ENCODE assay signal across 8 cellular contexts in the genomic region with DNA sequence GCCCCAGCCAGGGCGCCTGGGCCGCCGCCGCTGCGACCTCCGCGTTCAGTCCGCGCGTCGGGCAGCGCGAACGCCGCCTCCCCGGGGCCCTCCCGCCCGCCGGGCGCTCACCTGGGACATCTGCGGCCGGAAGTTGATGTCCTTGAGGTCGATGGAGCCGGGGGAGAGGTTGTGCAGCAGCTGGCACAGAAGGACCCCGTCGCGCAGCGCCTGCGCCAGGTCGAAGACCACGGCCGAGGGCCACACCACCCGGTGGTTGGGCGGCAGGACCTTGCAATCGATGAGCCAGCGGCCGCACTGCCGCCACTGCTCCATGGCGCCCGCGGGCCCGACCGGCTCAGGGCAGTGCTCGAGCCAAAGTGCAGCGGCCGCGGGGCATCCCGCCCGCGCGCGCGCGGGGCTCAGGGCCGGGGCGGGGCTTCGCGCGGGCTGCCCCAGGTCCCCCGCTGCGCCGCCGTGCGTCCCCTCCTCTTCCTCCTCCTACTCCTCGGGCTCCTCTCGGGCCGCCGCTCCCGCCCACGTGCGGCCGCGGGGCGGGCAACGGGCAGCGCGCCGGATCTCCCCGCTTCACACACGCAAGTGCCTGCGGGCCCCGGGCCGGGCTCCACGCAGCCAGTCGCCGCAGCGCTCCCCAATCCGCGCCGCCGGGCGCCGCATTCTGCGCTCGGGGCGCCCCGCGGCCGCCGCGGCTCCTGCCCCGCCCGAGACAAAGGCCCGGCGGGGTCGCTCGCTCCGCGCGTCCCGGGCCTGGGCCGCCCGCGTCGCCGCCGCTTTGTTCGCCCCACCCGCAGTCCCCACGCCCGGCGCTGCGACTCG. TPM values are rescaled to one million over a fixed set of nuclear protein-coding genes. Genes with fewer than 3 reads are reported as not detected.
DNase-seq lines count a peak whose midpoint lies in the region; ATAC-seq and TF ChIP-seq lines count a peak whose summit lies in the region.

A gene with protein sequence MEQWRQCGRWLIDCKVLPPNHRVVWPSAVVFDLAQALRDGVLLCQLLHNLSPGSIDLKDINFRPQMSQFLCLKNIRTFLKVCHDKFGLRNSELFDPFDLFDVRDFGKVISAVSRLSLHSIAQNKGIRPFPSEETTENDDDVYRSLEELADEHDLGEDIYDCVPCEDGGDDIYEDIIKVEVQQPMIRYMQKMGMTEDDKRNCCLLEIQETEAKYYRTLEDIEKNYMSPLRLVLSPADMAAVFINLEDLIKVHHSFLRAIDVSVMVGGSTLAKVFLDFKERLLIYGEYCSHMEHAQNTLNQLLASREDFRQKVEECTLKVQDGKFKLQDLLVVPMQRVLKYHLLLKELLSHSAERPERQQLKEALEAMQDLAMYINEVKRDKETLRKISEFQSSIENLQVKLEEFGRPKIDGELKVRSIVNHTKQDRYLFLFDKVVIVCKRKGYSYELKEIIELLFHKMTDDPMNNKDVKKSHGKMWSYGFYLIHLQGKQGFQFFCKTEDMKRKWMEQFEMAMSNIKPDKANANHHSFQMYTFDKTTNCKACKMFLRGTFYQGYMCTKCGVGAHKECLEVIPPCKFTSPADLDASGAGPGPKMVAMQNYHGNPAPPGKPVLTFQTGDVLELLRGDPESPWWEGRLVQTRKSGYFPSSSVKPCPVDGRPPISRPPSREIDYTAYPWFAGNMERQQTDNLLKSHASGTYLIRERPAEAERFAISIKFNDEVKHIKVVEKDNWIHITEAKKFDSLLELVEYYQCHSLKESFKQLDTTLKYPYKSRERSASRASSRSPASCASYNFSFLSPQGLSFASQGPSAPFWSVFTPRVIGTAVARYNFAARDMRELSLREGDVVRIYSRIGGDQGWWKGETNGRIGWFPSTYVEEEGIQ (minus strand): TSS at position 361 of the 816 bp plus-strand sequence. CDS start 46 bp downstream, at position 315.

- BruUV-seq in Calu3 (replicated peaks; lab: Mats Ljungman, UMichigan): no TSS peak

- H3K4me1 ChIP-seq in RWPE2 (ENCODE audit: insufficient read depth, poor library complexity, severe bottlenecking) (no peaks in the 10 kb centered on the region), left ventricle myocardium inferior (peaks cover 35% of the 10 kb centered on the region), psoas muscle (peaks cover 4% of the 10 kb centered on the region)

- 0% methylated on average over 48 to 123 of the region's 124 CpGs for WGBS in psoas muscle, 3 donors

- peak within 1 kb of the TSS; percentile 79 for H3K27ac Mint-ChIP-seq in Calu3 (ENCODE audit: unreplicated experiment)
- H3K27ac Mint-ChIP-seq in activated naive CD8-positive, alpha-beta T cell treated with anti-CD3 and anti-CD28 coated beads, Interleukin-2, amount 50 U/mL, for 24 hours: no peak within 1 kb of the TSS

- H3K9me3 ChIP-seq in RWPE2 (ENCODE audit: severe bottlenecking) (no peaks in the 10 kb centered on the region), left ventricle myocardium inferior (replicated peaks) (no peaks in the 10 kb centered on the region), psoas muscle (no peaks in the 10 kb centered on the region)

- H3K27me3 Mint-ChIP-seq in Calu3 (ENCODE audit: unreplicated experiment): peaks cover 4% of the 10 kb centered on the region
- H3K27me3 Mint-ChIP-seq in activated naive CD8-positive, alpha-beta T cell treated with anti-CD3 and anti-CD28 coated beads, Interleukin-2, amount 50 U/mL, for 24 hours: peaks cover 2% of the 10 kb centered on the region

- H3K36me3 Mint-ChIP-seq in Calu3 (ENCODE audit: insufficient read depth, unreplicated experiment): peaks cover 47% of the 10 kb centered on the region
- H3K36me3 Mint-ChIP-seq in activated naive CD8-positive, alpha-beta T cell treated with anti-CD3 and anti-CD28 coated beads, Interleukin-2, amount 50 U/mL, for 24 hours (ENCODE audit: low read depth): no peaks in the 10 kb centered on the region

- CTCF ChIA-PET in Calu3 (lab: Charles Lee): no interaction called here

- H3K4me3 Mint-ChIP-seq in Calu3 (ENCODE audit: low read depth, unreplicated experiment): peak within 1 kb of the TSS; percentile 86
- H3K4me3 Mint-ChIP-seq in activated naive CD8-positive, alpha-beta T cell treated with anti-CD3 and anti-CD28 coated beads, Interleukin-2, amount 50 U/mL, for 24 hours: peak within 1 kb of the TSS; percentile 64

- intact Hi-C loops in Calu3 (cut with micrococcal nuclease; ENCODE audit: unreplicated experiment): loop anchor here (2.0 to 10.0 kb wide), 2 partner anchors 117 to 199 kb away; no protein-coding TSS in a partner anchor
- intact Hi-C loops in left ventricle myocardium inferior (cut with micrococcal nuclease): loop anchor here (5.0 kb wide), 1 partner anchor 200 kb away; no protein-coding TSS in a partner anchor
- intact Hi-C loops in psoas muscle (cut with DNase I): loop anchor here in 1 of 2 donors (5.0 kb wide), 1 partner anchor 110 kb away; no protein-coding TSS in a partner anchor

- ATAC-seq in GM19467 (IDR thresholded peaks at IDR 0.05; ENCODE audit: unreplicated experiment) (peak; percentile 49), RWPE2 (ENCODE audit: low read depth) (peak; percentile 20), psoas muscle (peak in 1 of 4 donors; percentile 16)
- ATAC-seq in activated naive CD8-positive, alpha-beta T cell treated with anti-CD3 and anti-CD28 coated beads, Interleukin-2, amount 50 U/mL, for 24 hours: peak; percentile 45

- TF ChIP-seq CTCF in Calu3 (IDR thresholded peaks at IDR 0.05; ENCODE audit: unreplicated experiment) (no peak), RWPE2 (IDR thresholded peaks at IDR 0.05; ENCODE audit: poor library complexity, severe bottlenecking) (no peak), left ventricle myocardium inferior (IDR thresholded peaks at IDR 0.05; ENCODE audit: borderline replicate concordance) (no peak), psoas muscle (IDR thresholded peaks at IDR 0.05) (no peak)

- peaks cover 13% of the 10 kb centered on the region for H3K4me1 Mint-ChIP-seq in Calu3 (ENCODE audit: low read depth, unreplicated experiment)
- H3K4me1 Mint-ChIP-seq in activated naive CD8-positive, alpha-beta T cell treated with anti-CD3 and anti-CD28 coated beads, Interleukin-2, amount 50 U/mL, for 24 hours: peaks cover 9% of the 10 kb centered on the region

- DNase-seq in Calu3: peak; percentile 56
- peak; percentile 78 for DNase-seq in HK-2 (ENCODE audit: unreplicated experiment)
- peak; percentile 79 for DNase-seq in RWPE2 (ENCODE audit: low spot score)
- DNase-seq in activated naive CD8-positive, alpha-beta T cell treated with anti-CD3 and anti-CD28 coated beads, Interleukin-2, amount 50 U/mL, for 24 hours: peak; percentile 59
- peak; percentile 75 for DNase-seq in left ventricle myocardium inferior
- DNase-seq in psoas muscle: peak; percentile 70 to 72
- no peak for DNase-seq in cerebellar cortex (ENCODE audit: low spot score)

- H3K27ac ChIP-seq in RWPE2 (ENCODE audit: poor library complexity, severe bottlenecking) (peak within 1 kb of the TSS; percentile 86), left ventricle myocardium inferior (replicated peaks) (peak within 1 kb of the TSS; percentile 93), psoas muscle (peak within 1 kb of the TSS; percentile 63)

- H3K36me3 ChIP-seq in RWPE2 (ENCODE audit: low read depth) (0 out of 2 replicates have a peak, but pooled peaks cover 5% of the 10 kb centered on the region), left ventricle myocardium inferior (no peaks in the 10 kb centered on the region), psoas muscle (ENCODE audit: insufficient read depth in 1 of 2, low read depth in 1 of 2) (no peaks in the 10 kb centered on the region)

- H3K9me3 Mint-ChIP-seq in Calu3 (ENCODE audit: low read depth, unreplicated experiment): no peaks in the 10 kb centered on the region
- no peaks in the 10 kb centered on the region for H3K9me3 Mint-ChIP-seq in activated naive CD8-positive, alpha-beta T cell treated with anti-CD3 and anti-CD28 coated beads, Interleukin-2, amount 50 U/mL, for 24 hours

- H3K4me3 ChIP-seq in RWPE2 (ENCODE audit: severe bottlenecking): peak within 1 kb of the TSS; percentile 99
- peak within 1 kb of the TSS; percentile 70 for H3K4me3 ChIP-seq in left ventricle myocardium inferior
- peak within 1 kb of the TSS; percentile 64 for H3K4me3 ChIP-seq in psoas muscle

- H3K27me3 ChIP-seq in RWPE2 (ENCODE audit: insufficient read depth, poor library complexity, severe bottlenecking) (no peaks in the 10 kb centered on the region), left ventricle myocardium inferior (ENCODE audit: low read depth) (peaks cover 15% of the 10 kb centered on the region), psoas muscle (ENCODE audit: insufficient read depth in 3 of 3, low read length in 2 of 3) (peaks cover 0 to 65% (median 8%) of the 10 kb centered on the region in 3 donors)

RNA-seq across cellular contexts. Expression of the gene that starts here (rescaled TPM):
- 29.4 and 30.7 TPM in 2 replicates for total RNA-seq in Calu3 (2022)
- 4.1 TPM for total RNA-seq in left ventricle myocardium inferior
- 1 to 10 TPM; 1.3 to 2.9 (median 1.8) TPM for total RNA-seq in psoas muscle
- 1 to 10 TPM in 1 of 3 donors, under 1 TPM in 2; 0.70 to 1.8 (median 0.73) TPM for polyA plus RNA-seq in psoas muscle
